In the genomic region with DNA sequence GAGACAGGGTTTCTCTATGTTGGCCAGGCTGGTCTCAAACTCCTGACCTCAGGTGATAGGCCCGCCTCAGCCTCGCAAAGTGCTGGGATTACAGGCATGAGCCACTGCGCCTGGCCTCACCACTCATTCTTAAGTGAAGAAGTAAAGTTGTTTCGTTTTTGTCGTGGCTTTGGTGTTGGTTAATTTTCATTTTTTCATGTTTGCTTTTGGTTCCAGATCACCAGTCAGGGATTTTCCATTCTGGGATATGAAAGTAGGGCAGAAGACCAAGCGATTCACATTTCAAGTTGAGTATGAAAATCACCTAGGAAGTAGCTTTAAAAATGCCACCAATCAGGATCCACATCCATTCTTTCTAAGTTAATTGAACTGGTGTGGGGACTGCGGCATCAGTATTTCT, we compare ENCODE assay signal across 1 cellular context.
TF ChIP-seq lines count a peak whose summit lies in the region.

No MANE protein-coding gene starts in this region.

TF ChIP-seq in GM23338, 12 proteins besides CTCF, POLR2A, EP300 and RAD21 (continued from another document):
- TF ChIP-seq ZNF462 (CRISPR knock-in tag; IDR thresholded peaks at IDR 0.05) = no peak
- TF ChIP-seq, protein P1, sequence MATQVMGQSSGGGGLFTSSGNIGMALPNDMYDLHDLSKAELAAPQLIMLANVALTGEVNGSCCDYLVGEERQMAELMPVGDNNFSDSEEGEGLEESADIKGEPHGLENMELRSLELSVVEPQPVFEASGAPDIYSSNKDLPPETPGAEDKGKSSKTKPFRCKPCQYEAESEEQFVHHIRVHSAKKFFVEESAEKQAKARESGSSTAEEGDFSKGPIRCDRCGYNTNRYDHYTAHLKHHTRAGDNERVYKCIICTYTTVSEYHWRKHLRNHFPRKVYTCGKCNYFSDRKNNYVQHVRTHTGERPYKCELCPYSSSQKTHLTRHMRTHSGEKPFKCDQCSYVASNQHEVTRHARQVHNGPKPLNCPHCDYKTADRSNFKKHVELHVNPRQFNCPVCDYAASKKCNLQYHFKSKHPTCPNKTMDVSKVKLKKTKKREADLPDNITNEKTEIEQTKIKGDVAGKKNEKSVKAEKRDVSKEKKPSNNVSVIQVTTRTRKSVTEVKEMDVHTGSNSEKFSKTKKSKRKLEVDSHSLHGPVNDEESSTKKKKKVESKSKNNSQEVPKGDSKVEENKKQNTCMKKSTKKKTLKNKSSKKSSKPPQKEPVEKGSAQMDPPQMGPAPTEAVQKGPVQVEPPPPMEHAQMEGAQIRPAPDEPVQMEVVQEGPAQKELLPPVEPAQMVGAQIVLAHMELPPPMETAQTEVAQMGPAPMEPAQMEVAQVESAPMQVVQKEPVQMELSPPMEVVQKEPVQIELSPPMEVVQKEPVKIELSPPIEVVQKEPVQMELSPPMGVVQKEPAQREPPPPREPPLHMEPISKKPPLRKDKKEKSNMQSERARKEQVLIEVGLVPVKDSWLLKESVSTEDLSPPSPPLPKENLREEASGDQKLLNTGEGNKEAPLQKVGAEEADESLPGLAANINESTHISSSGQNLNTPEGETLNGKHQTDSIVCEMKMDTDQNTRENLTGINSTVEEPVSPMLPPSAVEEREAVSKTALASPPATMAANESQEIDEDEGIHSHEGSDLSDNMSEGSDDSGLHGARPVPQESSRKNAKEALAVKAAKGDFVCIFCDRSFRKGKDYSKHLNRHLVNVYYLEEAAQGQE (IDR thresholded peaks at IDR 0.05; ENCODE audit: unreplicated experiment) = no peak
- no peak for TF ChIP-seq POLR2AphosphoS5 (IDR thresholded peaks at IDR 0.05; ENCODE audit: low read depth)
- TF ChIP-seq, protein P2, sequence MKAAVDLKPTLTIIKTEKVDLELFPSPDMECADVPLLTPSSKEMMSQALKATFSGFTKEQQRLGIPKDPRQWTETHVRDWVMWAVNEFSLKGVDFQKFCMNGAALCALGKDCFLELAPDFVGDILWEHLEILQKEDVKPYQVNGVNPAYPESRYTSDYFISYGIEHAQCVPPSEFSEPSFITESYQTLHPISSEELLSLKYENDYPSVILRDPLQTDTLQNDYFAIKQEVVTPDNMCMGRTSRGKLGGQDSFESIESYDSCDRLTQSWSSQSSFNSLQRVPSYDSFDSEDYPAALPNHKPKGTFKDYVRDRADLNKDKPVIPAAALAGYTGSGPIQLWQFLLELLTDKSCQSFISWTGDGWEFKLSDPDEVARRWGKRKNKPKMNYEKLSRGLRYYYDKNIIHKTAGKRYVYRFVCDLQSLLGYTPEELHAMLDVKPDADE (IDR thresholded peaks at IDR 0.05) = no peak
- TF ChIP-seq CREB1 (CRISPR knock-in tag; IDR thresholded peaks at IDR 0.05; ENCODE audit: low read depth) = no peak
- TF ChIP-seq EZH2 (IDR thresholded peaks at IDR 0.05; ENCODE audit: low read depth, unreplicated experiment) = no peak
- TF ChIP-seq ZNF114 (CRISPR knock-in tag; IDR thresholded peaks at IDR 0.05) = no peak
- TF ChIP-seq STAT1 (IDR thresholded peaks at IDR 0.05; ENCODE audit: unreplicated experiment) = no peak
